8 cellular contexts compared by ENCODE assay signal in genomic region chr11:75582935-75583709, GRCh38. TPM values are rescaled to one million over a fixed set of nuclear protein-coding genes. Genes with fewer than 3 reads are reported as not detected.
DNase-seq lines count a peak whose midpoint lies in the region; ATAC-seq and TF ChIP-seq lines count a peak whose summit lies in the region.

No MANE protein-coding gene starts in this region.

- peak overlapping the region; percentile 95 for H3K27ac ChIP-seq in IMR-90 (ENCODE audit: insufficient read depth, low read length)

- in situ Hi-C loops in IMR-90 (cut with MboI; ENCODE audit: low sequenced_read_pairs): no loop called here

- ATAC-seq in GM18502 (IDR thresholded peaks at IDR 0.05; ENCODE audit: poor library complexity, unreplicated experiment): peak; percentile 77
- peak; percentile 94 for ATAC-seq in IMR-90 (ENCODE audit: low read depth)
- ATAC-seq in omental fat pad (ENCODE audit: low FRiP score): peak; percentile 86

- H3K14ac ChIP-seq in IMR-90 (replicated peaks; ENCODE audit: low read depth, low read length): peak overlapping the region; percentile 98

- H3K23ac ChIP-seq in IMR-90 (ENCODE audit: low read depth, low read length): peak overlapping the region; percentile 88; the same call in 1 of the 2 replicates

- peak overlapping the region; percentile 85 for H2BK5ac ChIP-seq in IMR-90 (ENCODE audit: low read depth, low read length, poor library complexity, severe bottlenecking)

- H4K91ac ChIP-seq in IMR-90 (ENCODE audit: insufficient read depth, low read depth, low read length): peak overlapping the region; percentile 98

- CTCF ChIA-PET in IMR-90 (lab: Yijun Ruan, JAX): no interaction called here

- H3K9me3 ChIP-seq in IMR-90 (ENCODE audit: control insufficient read depth, insufficient read depth, low read length): no peaks in the 10 kb centered on the region

- peaks cover 10% of the 10 kb centered on the region for H3K9me1 ChIP-seq in IMR-90 (ENCODE audit: insufficient read depth, low read length)

- 0 out of 2 replicates have a peak, but pooled peaks have one; percentile 53 for TF ChIP-seq POLR2A in IMR-90 (IDR thresholded peaks at IDR 0.05; ENCODE audit: low read depth, low read length)

- H3K4me3 Mint-ChIP-seq in activated naive CD8-positive, alpha-beta T cell treated with anti-CD3 and anti-CD28 coated beads for 36 hours: peak overlapping the region; percentile 79

- H3K36me3 Mint-ChIP-seq in activated naive CD8-positive, alpha-beta T cell treated with anti-CD3 and anti-CD28 coated beads for 36 hours: no peaks in the 10 kb centered on the region

- H4K20me1 ChIP-seq in IMR-90 (ENCODE audit: insufficient read depth, low read length): no peaks in the 10 kb centered on the region

- 2% methylated on average over 29 of the region's 67 CpGs; no CpG with 5 or more reads in 1 of the 2 experiments for WGBS in IMR-90 (ENCODE audit: extremely low coverage in 2 of 2, insufficient read length in 1 of 2), 2 experiments

- H2BK20ac ChIP-seq in IMR-90 (ENCODE audit: low read depth, low read length): 0 out of 2 replicates have a peak overlapping the region, but pooled peaks have one; percentile 21

- peak overlapping the region; percentile 58; the same call in 1 of the 2 replicates for H2BK120ac ChIP-seq in IMR-90 (ENCODE audit: low read depth, low read length)

- TF ChIP-seq CTCF in IMR-90 (conservative IDR thresholded peaks at IDR 0.05; ENCODE audit: low read depth, low read length) (0 out of 2 replicates have a peak, but pooled peaks have one; percentile 9), omental fat pad (IDR thresholded peaks at IDR 0.05) (no peak)

- H3K36me3 ChIP-seq in IMR-90 (ENCODE audit: control insufficient read depth, insufficient read depth, low read length): no peaks in the 10 kb centered on the region

- POLR2A ChIA-PET in IMR-90 (lab: Charles Lee; ENCODE audit: unreplicated experiment): interaction anchor here (0.6 to 0.8 kb wide), 2 partner anchors 19 to 21 kb away, joined by 3 read pairs; partner anchors contain the start of gene SERPINH1

- H2AK5ac ChIP-seq in IMR-90 (ENCODE audit: low read depth, low read length): peak overlapping the region; percentile 98

- H3K4me1 ChIP-seq in IMR-90 (ENCODE audit: control insufficient read depth, insufficient read depth, low read length): peaks cover 8% of the 10 kb centered on the region

- DNase-seq in 8988T (peak; percentile 97), IMR-90 (peak; percentile 66), RPMI8226 (peak; percentile 56), globus pallidus (ENCODE audit: low spot score) (peak; percentile 55), omental fat pad (ENCODE audit: low spot score) (no peak), HPDE6-E6E7 (ENCODE audit: extremely low spot score) (no peak)
- DNase-seq in activated naive CD8-positive, alpha-beta T cell treated with anti-CD3 and anti-CD28 coated beads for 36 hours: peak; percentile 79

- H3K4me2 ChIP-seq in IMR-90 (ENCODE audit: low read depth, low read length): peak overlapping the region; percentile 98

- peak overlapping the region; percentile 98 for H3K4ac ChIP-seq in IMR-90 (ENCODE audit: low read depth, low read length)

- peak overlapping the region; percentile 100 for H2AK9ac ChIP-seq in IMR-90 (replicated peaks; ENCODE audit: low read depth, low read length, poor library complexity)

- H2AFZ ChIP-seq in IMR-90 (replicated peaks; ENCODE audit: low read length, poor library complexity): peak overlapping the region; percentile 99

- peaks cover 4 to 19% of the 10 kb centered on the region in 2 experiments; a peak in 3 of 4 replicates for H3K79me1 ChIP-seq in IMR-90 (ENCODE audit: low read depth in 1 of 2, low read length in 2 of 2)

- H3K27ac Mint-ChIP-seq in activated naive CD8-positive, alpha-beta T cell treated with anti-CD3 and anti-CD28 coated beads for 36 hours: peak overlapping the region; percentile 78

- no peak for TF ChIP-seq RAD21 in IMR-90 (IDR thresholded peaks at IDR 0.05; ENCODE audit: low read length)

- H3K18ac ChIP-seq in IMR-90 (ENCODE audit: low read depth, low read length): peak overlapping the region; percentile 94

- H3K56ac ChIP-seq in IMR-90 (ENCODE audit: extremely low read depth, insufficient read depth, low read length): peak overlapping the region; percentile 70

- H4K5ac ChIP-seq in IMR-90 (ENCODE audit: low read depth, low read length): peak overlapping the region; percentile 99

- peak overlapping the region; percentile 65 for H3K4me3 ChIP-seq in IMR-90 (ENCODE audit: insufficient read depth, low read depth, low read length)

- H3K4me1 Mint-ChIP-seq in activated naive CD8-positive, alpha-beta T cell treated with anti-CD3 and anti-CD28 coated beads for 36 hours: peaks cover 17% of the 10 kb centered on the region

- no peaks in the 10 kb centered on the region for H3K9me3 Mint-ChIP-seq in activated naive CD8-positive, alpha-beta T cell treated with anti-CD3 and anti-CD28 coated beads for 36 hours

- peak overlapping the region; percentile 100 for H4K8ac ChIP-seq in IMR-90 (ENCODE audit: low read depth in 2 of 2, low read length in 2 of 2)

- H3K27me3 ChIP-seq in IMR-90 (ENCODE audit: control insufficient read depth, insufficient read depth, low read length): no peaks in the 10 kb centered on the region

- no peaks in the 10 kb centered on the region for H3K27me3 Mint-ChIP-seq in activated naive CD8-positive, alpha-beta T cell treated with anti-CD3 and anti-CD28 coated beads for 36 hours

- peak overlapping the region; percentile 92 for H3K9ac ChIP-seq in IMR-90 (ENCODE audit: low read depth, low read length)

- intact Hi-C loops in IMR-90 (cut with micrococcal nuclease): loop anchor here (5.0 kb wide), 2 partner anchors 84 to 124 kb away; partner anchors contain the start of gene MAP6

- dilution Hi-C loops in IMR-90 (cut with HindIII; ENCODE audit: low sequenced_read_pairs, unreplicated experiment): no loop called here

- no TSS peak for BruUV-seq in IMR-90 (replicated peaks; lab: Mats Ljungman, UMichigan)

- H2BK15ac ChIP-seq in IMR-90 (ENCODE audit: low read depth, low read length): peak overlapping the region; percentile 98

TF ChIP-seq in IMR-90, 13 proteins besides CTCF, POLR2A, EP300 and RAD21:
- peak; percentile 54; the same call in 1 of the 2 replicates for TF ChIP-seq MAZ (IDR thresholded peaks at IDR 0.05; ENCODE audit: borderline replicate concordance, low read depth, low read length)
- no peak for TF ChIP-seq NFE2L2 (IDR thresholded peaks at IDR 0.05; ENCODE audit: low read depth, low read length)
- TF ChIP-seq BHLHE40 (IDR thresholded peaks at IDR 0.05; ENCODE audit: low read depth, low read length): no peak
- no peak for TF ChIP-seq SMC3 (IDR thresholded peaks at IDR 0.05; ENCODE audit: low read depth, low read length)

RNA-seq across cellular contexts. Expression of gene SERPINH1, which starts 21.1 kb away (rescaled TPM):
- total RNA-seq in IMR-90 (2012; rRNA removed) (772 and 841 TPM in 2 replicates), omental fat pad (100 to 1,000 TPM; 307 to 804 (median 482) TPM)
- 1,857 and 1,944 TPM in 2 replicates for polyA plus RNA-seq in IMR-90 (2012; rRNA removed)
- polyA plus RNA-seq in IMR-90 (2012; cell fraction: cytosol; rRNA removed): 823 and 2,639 TPM in 2 replicates
- polyA plus RNA-seq in IMR-90 (2012; cell fraction: nucleus; rRNA removed; ENCODE audit: low replicate concordance): 597 and 1,651 TPM in 2 replicates
- 10 to 100 TPM; 18.9 to 19.4 TPM for total RNA-seq in activated naive CD8-positive, alpha-beta T cell treated with anti-CD3 and anti-CD28 coated beads for 36 hours

RNA-seq across cellular contexts. Expression of gene GDPD5, which starts 57.4 kb away (rescaled TPM):
- 1.7 and 2.0 TPM in 2 replicates for total RNA-seq in IMR-90 (2012; rRNA removed)
- polyA plus RNA-seq in IMR-90 (2012; rRNA removed): 7.9 and 8.2 TPM in 2 replicates
- 4.1 and 7.5 TPM in 2 replicates for polyA plus RNA-seq in IMR-90 (2012; cell fraction: cytosol; rRNA removed)
- polyA plus RNA-seq in IMR-90 (2012; cell fraction: nucleus; rRNA removed; ENCODE audit: low replicate concordance): 25.1 and 54.1 TPM in 2 replicates
- total RNA-seq in activated naive CD8-positive, alpha-beta T cell treated with anti-CD3 and anti-CD28 coated beads for 36 hours: 1 to 10 TPM; 5.9 to 6.6 TPM
- 10 to 100 TPM; 23.6 to 34.7 (median 31.7) TPM for total RNA-seq in omental fat pad

Comparison
In these comparisons a context has a peak if more than half of its experiments do, and no peak if none do; other contexts are left out.
1. DNase-seq: peak in 8988T (single experiment), IMR-90 (single experiment), RPMI8226 (single experiment), activated naive CD8-positive, alpha-beta T cell treated with anti-CD3 and anti-CD28 coated beads for 36 hours (single experiment) and globus pallidus (single experiment); none in omental fat pad (single experiment) and HPDE6-E6E7 (single experiment).
2. RNA of gene SERPINH1, which starts 21.1 kb away (total RNA-seq): 772 to 841 TPM in IMR-90 and 307 to 804 TPM in omental fat pad; 18.9 to 19.4 TPM in activated naive CD8-positive, alpha-beta T cell treated with anti-CD3 and anti-CD28 coated beads for 36 hours; every median in the first group is over 10 times any median in the second.
3. Peak in every context shown above with its lines, with median percentiles within 50 percentile points of each other: ATAC-seq.